1 cellular context compared by ENCODE assay signal in the genomic region with DNA sequence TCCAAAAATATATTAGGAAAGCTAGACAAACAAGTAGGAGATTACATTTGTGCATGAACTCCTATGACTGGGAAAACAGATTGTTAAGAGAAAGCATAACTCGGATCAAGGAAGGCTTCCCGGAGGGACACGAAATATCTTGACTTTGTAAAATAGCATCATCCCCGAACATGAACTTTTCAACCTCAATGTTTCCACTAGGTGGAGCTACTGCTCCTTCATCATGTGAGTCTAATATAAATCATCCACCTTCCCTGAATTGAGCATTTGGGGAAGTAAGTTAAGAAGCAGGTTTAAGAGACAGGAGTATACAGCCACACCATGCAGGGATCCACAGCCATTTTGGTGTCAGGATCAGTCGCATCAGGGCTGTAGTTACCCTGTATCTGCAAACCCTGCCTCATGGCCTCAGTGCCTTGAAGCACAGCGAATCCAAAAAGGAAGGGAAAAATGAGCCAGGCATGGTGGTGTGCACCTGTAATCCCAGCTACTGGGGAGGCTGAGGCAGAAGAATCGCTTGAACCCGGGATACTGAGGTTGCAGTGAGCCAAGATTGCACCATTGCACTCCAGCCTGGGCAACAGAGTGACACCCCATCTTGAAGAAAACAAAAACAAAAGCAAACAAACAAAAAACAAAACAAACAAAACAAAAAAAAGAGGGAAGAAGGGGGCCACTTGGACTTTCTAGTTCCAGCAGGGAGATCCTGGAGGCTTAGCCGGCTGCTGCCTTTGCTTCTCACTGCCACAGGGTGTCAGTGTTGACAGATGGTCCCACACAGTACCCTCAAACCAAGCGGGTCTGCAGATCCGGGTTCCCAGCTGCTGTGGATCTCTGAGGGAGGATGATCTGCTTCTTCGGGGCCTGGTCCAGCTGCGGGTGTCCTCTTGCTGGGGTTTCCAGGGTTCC.
TF ChIP-seq lines count a peak whose summit lies in the region.

No MANE protein-coding gene starts in this region.

TF ChIP-seq in neural cell, 6 proteins besides CTCF, POLR2A, EP300 and RAD21:
- TF ChIP-seq SMC3 (conservative IDR thresholded peaks at IDR 0.05; ENCODE audit: poor library complexity), result peak; percentile 34
